Comparison of ENCODE assay signal across 10 cellular contexts in the genomic region with DNA sequence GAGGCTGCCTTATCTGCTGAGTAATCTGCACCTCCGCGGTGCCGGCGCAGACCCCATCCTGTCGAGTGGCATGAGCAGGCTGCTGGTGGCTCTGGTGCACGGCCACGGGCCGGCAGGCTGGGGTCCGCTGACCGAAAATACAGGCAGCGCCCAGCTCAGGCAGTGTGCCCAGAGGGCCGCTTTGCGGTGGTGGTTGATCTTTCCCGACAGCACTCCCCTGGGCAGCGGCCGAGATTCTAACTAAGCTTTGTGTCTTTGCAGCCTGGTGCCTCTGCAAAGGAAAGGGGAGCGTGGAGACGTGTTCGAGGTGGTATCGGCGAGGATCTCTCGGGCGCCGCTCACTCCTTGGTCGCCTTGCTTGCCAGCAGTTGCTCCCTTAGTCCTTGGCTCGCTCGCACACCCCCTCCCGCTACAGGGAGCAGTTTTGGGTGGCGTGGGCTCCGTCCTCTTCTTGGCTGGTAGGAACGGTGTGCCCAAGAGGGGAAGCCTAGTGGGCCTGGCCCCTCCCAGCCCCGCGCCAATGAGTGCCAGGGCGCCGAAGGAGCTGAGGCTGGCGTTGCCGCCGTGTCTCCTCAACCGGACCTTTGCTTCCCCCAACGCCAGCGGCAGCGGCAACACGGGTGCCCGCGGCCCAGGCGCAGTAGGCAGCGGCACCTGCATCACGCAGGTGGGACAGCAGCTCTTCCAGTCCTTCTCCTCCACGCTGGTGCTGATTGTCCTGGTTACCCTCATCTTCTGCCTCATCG. TPM values are rescaled to one million over a fixed set of nuclear protein-coding genes. Genes with fewer than 3 reads are reported as not detected.
DNase-seq lines count a peak whose midpoint lies in the region; ATAC-seq, FAIRE-seq and TF ChIP-seq lines count a peak whose summit lies in the region.
"Had no signal": no experiment of that assay in that cellular context is flagged by ENCODE, and none has a peak within 500 bp of the region (broad histone marks: within the 10 kb centered on the region; RNA-seq: fewer than 3 reads in every experiment).

No MANE protein-coding gene starts in this region.

- no peak for FAIRE-seq in astrocyte (lab: Jason Lieb, UNC)

- H3K9ac ChIP-seq in astrocyte (ENCODE audit: low read length) (peak overlapping the region; percentile 40), stomach smooth muscle (ENCODE audit: low read length in 2 of 2) (no peak overlapping the region)
- H3K9ac ChIP-seq: BLaER1 had no signal

- no peaks in the 10 kb centered on the region for H4K20me1 ChIP-seq in astrocyte (ENCODE audit: insufficient read depth, low read length)
- H4K20me1 ChIP-seq: BLaER1 had no signal

- peak overlapping the region; percentile 90 for H2AFZ ChIP-seq in astrocyte (ENCODE audit: low read depth, low read length)

- CTCF ChIA-PET in CD4-positive, alpha-beta memory T cell (lab: Charles Lee; ENCODE audit: partially characterized antibody), result no interaction called here

- H3K4me2 ChIP-seq in astrocyte (ENCODE audit: low read length), result peak overlapping the region; percentile 93
- H3K4me2 ChIP-seq: BLaER1 had no signal

- peaks cover 3% of the 10 kb centered on the region for H3K4me1 Mint-ChIP-seq in astrocyte (ENCODE audit: low read depth, unreplicated experiment)
- no peaks in the 10 kb centered on the region for H3K4me1 Mint-ChIP-seq in activated T-helper 2 cell treated with anti-CD3 and anti-CD28 coated beads, Interferon-gamma antibody, Interleukin-2, Interleukin-4, amounts not matched to agents 10 μg/mL and 5 μg/mL and 100 μg/mL, durations not matched to agents 14 hours and 24 hours and 36 hours (ENCODE audit: low read depth)
- peaks cover 0 to 2% (median 0%) of the 10 kb centered on the region in 4 donors for H3K4me1 Mint-ChIP-seq in CD4-positive, alpha-beta memory T cell

- H3K36me3 Mint-ChIP-seq in astrocyte (ENCODE audit: low read depth, unreplicated experiment), result no peaks in the 10 kb centered on the region
- H3K36me3 Mint-ChIP-seq in activated T-helper 2 cell treated with anti-CD3 and anti-CD28 coated beads, Interferon-gamma antibody, Interleukin-2, Interleukin-4, amounts not matched to agents 10 μg/mL and 5 μg/mL and 100 μg/mL, durations not matched to agents 14 hours and 24 hours and 36 hours (ENCODE audit: low read depth), result no peaks in the 10 kb centered on the region
- no peaks in the 10 kb centered on the region for H3K36me3 Mint-ChIP-seq in CD4-positive, alpha-beta memory T cell

- H3K4me1 ChIP-seq in astrocyte (ENCODE audit: insufficient read depth, low read length) (peaks cover 9% of the 10 kb centered on the region), iPS DF 6.9 (ENCODE audit: control insufficient read depth, insufficient read depth, low read length) (peaks cover 1% of the 10 kb centered on the region; the same call in 1 of the 2 replicates), stomach smooth muscle (ENCODE audit: control insufficient read depth, insufficient read depth, low read length) (peaks cover 7% of the 10 kb centered on the region)
- no peaks in the 10 kb centered on the region for H3K4me1 ChIP-seq in CD4-positive, alpha-beta memory T cell (ENCODE audit: insufficient read depth, low read length)
- H3K4me1 ChIP-seq: BLaER1 had no signal

- H3K27me3 Mint-ChIP-seq in astrocyte (ENCODE audit: low read depth, unreplicated experiment), result peaks cover 54% of the 10 kb centered on the region
- H3K27me3 Mint-ChIP-seq in activated T-helper 2 cell treated with anti-CD3 and anti-CD28 coated beads, Interferon-gamma antibody, Interleukin-2, Interleukin-4, amounts not matched to agents 10 μg/mL and 5 μg/mL and 100 μg/mL, durations not matched to agents 14 hours and 24 hours and 36 hours (ENCODE audit: low read depth), result peaks cover 26% of the 10 kb centered on the region
- H3K27me3 Mint-ChIP-seq in CD4-positive, alpha-beta memory T cell, result peaks cover 17 to 19% of the 10 kb centered on the region in 2 donors

- no peaks in the 10 kb centered on the region for H3K9me3 Mint-ChIP-seq in astrocyte (ENCODE audit: unreplicated experiment)
- H3K9me3 Mint-ChIP-seq in activated T-helper 2 cell treated with anti-CD3 and anti-CD28 coated beads, Interferon-gamma antibody, Interleukin-2, Interleukin-4, amounts not matched to agents 10 μg/mL and 5 μg/mL and 100 μg/mL, durations not matched to agents 14 hours and 24 hours and 36 hours, result no peaks in the 10 kb centered on the region
- peaks cover 0 to 13% (median 5%) of the 10 kb centered on the region in 8 donors for H3K9me3 Mint-ChIP-seq in CD4-positive, alpha-beta memory T cell

- H3K36me3 ChIP-seq in astrocyte (ENCODE audit: insufficient read depth, low read length) (no peaks in the 10 kb centered on the region), iPS DF 6.9 (ENCODE audit: control insufficient read depth, insufficient read depth, low read length) (no peaks in the 10 kb centered on the region), stomach smooth muscle (ENCODE audit: control insufficient read depth in 2 of 2, insufficient read depth in 2 of 2, low read length in 2 of 2) (no peaks in the 10 kb centered on the region)
- H3K36me3 ChIP-seq in CD4-positive, alpha-beta memory T cell (ENCODE audit: insufficient read depth, low read length), result no peaks in the 10 kb centered on the region
- H3K36me3 ChIP-seq: BLaER1 had no signal

- H3K4me3 ChIP-seq in astrocyte (ENCODE audit: insufficient read depth, low read depth, low read length) (peak overlapping the region; percentile 67), iPS DF 6.9 (ENCODE audit: low read length) (peak overlapping the region; percentile 24; the same call in 1 of the 2 replicates), stomach smooth muscle (ENCODE audit: low read length in 2 of 2) (peak overlapping the region; percentile 34 to 57)
- H3K4me3 ChIP-seq in CD4-positive, alpha-beta memory T cell (ENCODE audit: low read length in 2 of 2), result no peak overlapping the region
- H3K4me3 ChIP-seq: BLaER1 had no signal

- POLR2A ChIA-PET in CD4-positive, alpha-beta memory T cell (lab: Charles Lee; ENCODE audit: partially characterized antibody), result no interaction called here

- DNase-seq in NCI-H2171 treated with DMSO at 0.1 percent for 48 hours (lab: John Stamatoyannopoulos, UW) (peak; percentile 34), NCI-H2171 (lab: John Stamatoyannopoulos, UW) (no peak), astrocyte (ENCODE audit: low read depth) (no peak), iPS DF 6.9 (ENCODE audit: low read depth, low spot score) (no peak)
- no peak for DNase-seq in activated T-helper 2 cell treated with anti-CD3 and anti-CD28 coated beads, Interferon-gamma antibody, Interleukin-2, Interleukin-4, amounts not matched to agents 10 μg/mL and 5 μg/mL and 100 μg/mL, durations not matched to agents 14 hours and 24 hours and 36 hours (ENCODE audit: low spot score)
- DNase-seq in CD4-positive, alpha-beta memory T cell, result no peak

- no CpG with 5 or more reads among the region's 50 CpGs for WGBS in iPS DF 6.9 (ENCODE audit: insufficient coverage, insufficient read length)

- H3K27ac ChIP-seq in astrocyte (ENCODE audit: low read depth, low read length) (no peak overlapping the region), iPS DF 6.9 (ENCODE audit: low read length) (no peak overlapping the region), stomach smooth muscle (ENCODE audit: low read length) (no peak overlapping the region)
- no peak overlapping the region for H3K27ac ChIP-seq in CD4-positive, alpha-beta memory T cell (ENCODE audit: low read depth, low read length)
- H3K27ac ChIP-seq: BLaER1 had no signal

- H3K9me3 ChIP-seq in astrocyte (ENCODE audit: insufficient read depth, low read depth, low read length) (no peaks in the 10 kb centered on the region), iPS DF 6.9 (ENCODE audit: control insufficient read depth, insufficient read depth, low read length) (no peaks in the 10 kb centered on the region), stomach smooth muscle (ENCODE audit: control insufficient read depth in 2 of 2, low read length in 2 of 2) (no peaks in the 10 kb centered on the region)
- no peaks in the 10 kb centered on the region for H3K9me3 ChIP-seq in CD4-positive, alpha-beta memory T cell (ENCODE audit: control insufficient read depth in 1 of 2, low read length in 2 of 2)

- no peaks in the 10 kb centered on the region for H3K79me2 ChIP-seq in astrocyte (ENCODE audit: insufficient read depth, low read length)

- no peak for TF ChIP-seq CTCF in astrocyte (IDR thresholded peaks at IDR 0.05; ENCODE audit: insufficient read depth, low read depth, low read length)

- no peak overlapping the region for H3K27ac Mint-ChIP-seq in astrocyte (ENCODE audit: unreplicated experiment)
- no peak overlapping the region for H3K27ac Mint-ChIP-seq in activated T-helper 2 cell treated with anti-CD3 and anti-CD28 coated beads, Interferon-gamma antibody, Interleukin-2, Interleukin-4, amounts not matched to agents 10 μg/mL and 5 μg/mL and 100 μg/mL, durations not matched to agents 14 hours and 24 hours and 36 hours
- H3K27ac Mint-ChIP-seq in CD4-positive, alpha-beta memory T cell, result no peak overlapping the region

- no peaks in the 10 kb centered on the region for H3K27me3 ChIP-seq in astrocyte (ENCODE audit: insufficient read depth, low read length)
- peaks cover 21% of the 10 kb centered on the region for H3K27me3 ChIP-seq in iPS DF 6.9 (ENCODE audit: control insufficient read depth, insufficient read depth, low read length)
- peaks cover 19 to 22% of the 10 kb centered on the region in 2 donors for H3K27me3 ChIP-seq in stomach smooth muscle (ENCODE audit: control insufficient read depth in 1 of 2, insufficient read depth in 2 of 2, low read length in 2 of 2)
- H3K27me3 ChIP-seq in CD4-positive, alpha-beta memory T cell (ENCODE audit: insufficient read depth, low read length), result no peaks in the 10 kb centered on the region
- H3K27me3 ChIP-seq: BLaER1 had no signal

- ATAC-seq in HG03175 (IDR thresholded peaks at IDR 0.05; ENCODE audit: unreplicated experiment), result no peak

- intact Hi-C loops in activated T-helper 2 cell treated with anti-CD3 and anti-CD28 coated beads, Interferon-gamma antibody, Interleukin-2, Interleukin-4, amounts not matched to agents 10 μg/mL and 5 μg/mL and 100 μg/mL, durations not matched to agents 14 hours and 24 hours and 36 hours (cut with micrococcal nuclease), result no loop called here
- intact Hi-C loops in CD4-positive, alpha-beta memory T cell (cut with micrococcal nuclease), result no loop called here

- H3K4me3 Mint-ChIP-seq in astrocyte (ENCODE audit: unreplicated experiment), result peak overlapping the region; percentile 78
- H3K4me3 Mint-ChIP-seq in activated T-helper 2 cell treated with anti-CD3 and anti-CD28 coated beads, Interferon-gamma antibody, Interleukin-2, Interleukin-4, amounts not matched to agents 10 μg/mL and 5 μg/mL and 100 μg/mL, durations not matched to agents 14 hours and 24 hours and 36 hours (ENCODE audit: low read depth), result no peak overlapping the region
- no peak overlapping the region for H3K4me3 Mint-ChIP-seq in CD4-positive, alpha-beta memory T cell

RNA-seq across cellular contexts. Expression of a gene that starts 1.3 kb away (rescaled TPM):
- total RNA-seq in astrocyte, result 0.07 TPM in 1 of 2 replicates, not detected in the other
- not detected in 2 replicates for total RNA-seq in activated T-helper 2 cell treated with anti-CD3 and anti-CD28 coated beads, Interferon-gamma antibody, Interleukin-2, Interleukin-4, amounts not matched to agents 10 μg/mL and 5 μg/mL and 100 μg/mL, durations not matched to agents 14 hours and 24 hours and 36 hours
- total RNA-seq in CD4-positive, alpha-beta memory T cell, result not detected
- not detected for polyA plus RNA-seq in CD4-positive, alpha-beta memory T cell
- total RNA-seq: renal cortical epithelial cell had no signal

Comparison
In these comparisons a context has a peak if more than half of its experiments do, and no peak if none do; other contexts are left out.
1. H3K4me3 ChIP-seq: peak in astrocyte (single experiment), iPS DF 6.9 (single experiment) and stomach smooth muscle (2 of 2); none in CD4-positive, alpha-beta memory T cell (0 of 2).